ENCODE assay signal across 26 cellular contexts in genomic region chr7:156655232-156655628, GRCh38. TPM values are rescaled to one million over a fixed set of nuclear protein-coding genes. Genes with fewer than 3 reads are reported as not detected.
DNase-seq lines count a peak whose midpoint lies in the region; ATAC-seq, FAIRE-seq and TF ChIP-seq lines count a peak whose summit lies in the region.
"Had no signal": no experiment of that assay in that cellular context is flagged by ENCODE, and none has a peak within 500 bp of the region (broad histone marks: within the 10 kb centered on the region; RNA-seq: fewer than 3 reads in every experiment).

No MANE protein-coding gene starts in this region.

- no peak overlapping the region for H3K56ac ChIP-seq in H1 (replicated peaks; ENCODE audit: insufficient read length, low read depth, low read length)

- H2BK12ac ChIP-seq in H1 (ENCODE audit: low read depth, low read length) = no peak overlapping the region

- H2BK20ac ChIP-seq in H1 (ENCODE audit: low read length) = no peak overlapping the region

- TF ChIP-seq RAD21 in H1 (IDR thresholded peaks at IDR 0.05 in 1 of 2, conservative IDR thresholded peaks at IDR 0.05 in 1 of 2; ENCODE audit: low read depth in 2 of 2, low read length in 2 of 2) = no peak

- CTCF ChIA-PET in H1 (lab: Charles Lee; ENCODE audit: partially characterized antibody) = interaction anchor here (0.9 to 1.0 kb wide), 3 partner anchors 8 to 109 kb away, joined by 3 to 5 read pairs (median 3); no protein-coding TSS in a partner anchor

- ATAC-seq in GM21447 (IDR thresholded peaks at IDR 0.05; ENCODE audit: unreplicated experiment) = no peak
- ATAC-seq in HG03280 (IDR thresholded peaks at IDR 0.05; ENCODE audit: unreplicated experiment) = no peak

- H3K27ac ChIP-seq in BLaER1 (no peak overlapping the region), H1 (ENCODE audit: low read depth, low read length) (no peak overlapping the region)
- no peak overlapping the region; a peak in 1 of 22 replicates for H3K27ac ChIP-seq in BLaER1 treated with 17β-estradiol and CSF1 and Interleukin-3, amounts not matched to agents 10 nM and 100 nM

- no peak overlapping the region for H2BK120ac ChIP-seq in H1 (replicated peaks; ENCODE audit: low read depth, low read length)

- H3K18ac ChIP-seq in H1 (ENCODE audit: extremely low read depth, low read length) = no peak overlapping the region

- no peaks in the 10 kb centered on the region for H3K23me2 ChIP-seq in H1 (ENCODE audit: low read depth, low read length)

- H3K27me3 ChIP-seq in BLaER1 (no peaks in the 10 kb centered on the region), H1 (replicated peaks in 1 of 4; ENCODE audit: control insufficient read depth in 3 of 4, extremely low read depth in 1 of 4, insufficient read depth in 3 of 4, low read length in 3 of 4) (no peaks in the 10 kb centered on the region)
- H3K27me3 ChIP-seq in BLaER1 treated with 17β-estradiol and CSF1 and Interleukin-3, amounts not matched to agents 10 nM and 100 nM = no peaks in the 10 kb centered on the region
- H3K27me3 ChIP-seq: BE2C had no signal

- H4K8ac ChIP-seq in H1 (ENCODE audit: extremely low read depth, insufficient read depth, low read length) = no peak overlapping the region

- H3K9me3 ChIP-seq in BLaER1 = no peaks in the 10 kb centered on the region
- H3K9me3 ChIP-seq in BLaER1 treated with 17β-estradiol and CSF1 and Interleukin-3, amounts not matched to agents 10 nM and 100 nM (replicated peaks in 1 of 11) = no peaks in the 10 kb centered on the region
- H3K9me3 ChIP-seq in H1 (ENCODE audit: insufficient read depth in 2 of 2, low read depth in 1 of 2, low read length in 1 of 2) = 0 out of 4 replicates have a peak, but pooled peaks cover 0 to 2% of the 10 kb centered on the region in 2 experiments
- H3K9me3 ChIP-seq: BE2C had no signal

- no peak for TF ChIP-seq CTCF in H1 (IDR thresholded peaks at IDR 0.05; ENCODE audit: control extremely low read depth in 1 of 3, insufficient read depth in 1 of 3, low read depth in 1 of 3, low read length in 3 of 3)

- H3K4me2 ChIP-seq in BLaER1 (peak overlapping the region; percentile 66), H1 (ENCODE audit: insufficient read depth in 1 of 2, low read depth in 2 of 2, low read length in 2 of 2) (no peak overlapping the region)
- H3K4me2 ChIP-seq in BLaER1 treated with 17β-estradiol and CSF1 and Interleukin-3, amounts not matched to agents 10 nM and 100 nM = peak overlapping the region in 8 of 11 experiments; percentile 21 to 76 (median 58); a peak in 15 of 22 replicates

- no peak overlapping the region for H3K14ac ChIP-seq in H1 (ENCODE audit: insufficient read length)

- H4K91ac ChIP-seq in H1 (replicated peaks; ENCODE audit: insufficient read length, low read length) = no peak overlapping the region

- H3K36me3 ChIP-seq in BLaER1 (no peaks in the 10 kb centered on the region), H1 (ENCODE audit: control insufficient read depth in 2 of 4, insufficient read depth in 4 of 4, low read length in 3 of 4) (no peaks in the 10 kb centered on the region)
- no peaks in the 10 kb centered on the region for H3K36me3 ChIP-seq in BLaER1 treated with 17β-estradiol and CSF1 and Interleukin-3, amounts not matched to agents 10 nM and 100 nM
- H3K36me3 ChIP-seq: BE2C had no signal

- no peaks in the 10 kb centered on the region for H3K79me2 ChIP-seq in H1 (ENCODE audit: control insufficient read depth in 1 of 2, insufficient read depth in 2 of 2, low read length in 2 of 2)

- no peak overlapping the region for H3K23ac ChIP-seq in H1 (ENCODE audit: insufficient read length)

- no peak overlapping the region for H3K9ac ChIP-seq in BLaER1
- no peak overlapping the region for H3K9ac ChIP-seq in BLaER1 treated with 17β-estradiol and CSF1 and Interleukin-3, amounts not matched to agents 10 nM and 100 nM
- no peak overlapping the region for H3K9ac ChIP-seq in H1 (replicated peaks in 1 of 4; ENCODE audit: extremely low read depth in 1 of 4, low read depth in 3 of 4, low read length in 3 of 4)

- peak; percentile 28 for DNase-seq in Jurkat, Clone E6-1 (ENCODE audit: low read depth, low spot score)
- DNase-seq in H1 (ENCODE audit: low read depth in 1 of 2, low spot score in 2 of 2) (no peak), T1000 (lab: John Stamatoyannopoulos, UW) (no peak), mucosa of gallbladder (ENCODE audit: low spot score) (no peak)
- DNase-seq: 8988T; ACHN; BE2C; C1 segment of cervical spinal cord; CD4-positive, alpha-beta memory T cell; CD4-positive, CD25-positive, alpha-beta regulatory T cell; CD8-positive, alpha-beta memory T cell; COR-L47; DMS 273 treated with DMSO at 0.1 percent for 48 hours; DMS153; DMS53; DMS79; DND-41; EL; GDM1 had no signal

- FAIRE-seq in H1 (lab: Jason Lieb, UNC) = no peak
- FAIRE-seq: A204.1, GM12892, GM18507 had no signal

- no peak overlapping the region for H2BK5ac ChIP-seq in H1 (ENCODE audit: low read depth, low read length)

- no peak overlapping the region for H2AFZ ChIP-seq in H1 (ENCODE audit: low read length)

- WGBS in H1 (ENCODE audit: extremely low coverage in 1 of 2, insufficient coverage in 1 of 2, insufficient read length in 1 of 2, insufficient replicate concordance in 2 of 2, low coverage in 1 of 2, low lambda C conversion rate in 2 of 2, missing lambda C conversion rate in 1 of 2), 2 experiments = 87% methylated on average over 10 of the region's 10 CpGs; no CpG with 5 or more reads in 1 of the 2 experiments

- no peak for TF ChIP-seq EP300 in H1 (IDR thresholded peaks at IDR 0.05; ENCODE audit: borderline replicate concordance in 1 of 2, low read depth in 2 of 2, low read length in 2 of 2)

- H3K4me3 ChIP-seq in BLaER1 (no peak overlapping the region), H1 (ENCODE audit: extremely low read depth in 1 of 4, insufficient read depth in 2 of 4, low read depth in 3 of 4, low read length in 4 of 4) (no peak overlapping the region)
- H3K4me3 ChIP-seq in BLaER1 treated with 17β-estradiol and CSF1 and Interleukin-3, amounts not matched to agents 10 nM and 100 nM = no peak overlapping the region
- no peak overlapping the region for H3K4me3 ChIP-seq in Jurkat, Clone E6-1 (ENCODE audit: low read length)

- no peak overlapping the region for H3K4ac ChIP-seq in H1 (replicated peaks; ENCODE audit: insufficient read length, low read depth, low read length)

- no peak overlapping the region for H2BK15ac ChIP-seq in H1 (ENCODE audit: low read length)

- POLR2A ChIA-PET in H1 (lab: Charles Lee; ENCODE audit: partially characterized antibody) = interaction anchor here (3.5 kb wide), 1 partner anchor 9 kb away, joined by 15 read pairs; no protein-coding TSS in a partner anchor

- peak overlapping the region; percentile 78; the same call in 1 of the 2 replicates for H2AK5ac ChIP-seq in H1 (ENCODE audit: low read depth, low read length)

- H3K4me1 ChIP-seq in BLaER1 (peaks cover 29% of the 10 kb centered on the region), H1 (replicated peaks in 1 of 4; ENCODE audit: control insufficient read depth in 3 of 4, insufficient read depth in 4 of 4, low read length in 3 of 4) (peaks cover 0 to 3% (median 0%) of the 10 kb centered on the region in 4 experiments; a peak in 1 of 7 replicates)
- H3K4me1 ChIP-seq in BLaER1 treated with 17β-estradiol and CSF1 and Interleukin-3, amounts not matched to agents 10 nM and 100 nM = peaks cover 0 to 27% (median 22%) of the 10 kb centered on the region in 10 experiments; a peak in 16 of 20 replicates
- H3K4me1 ChIP-seq: BE2C had no signal

- H4K5ac ChIP-seq in H1 (ENCODE audit: insufficient read length, low read depth, low read length) = no peak overlapping the region

- no peaks in the 10 kb centered on the region for H3K79me1 ChIP-seq in H1 (ENCODE audit: low read depth, low read length)

- no peak for TF ChIP-seq POLR2A in H1 (IDR thresholded peaks at IDR 0.05; ENCODE audit: control extremely low read depth in 1 of 2, low read depth in 2 of 2, low read length in 2 of 2)

- H4K20me1 ChIP-seq in BLaER1 (no peaks in the 10 kb centered on the region), H1 (replicated peaks in 1 of 2; ENCODE audit: control insufficient read depth in 1 of 2, insufficient read depth in 2 of 2, low read length in 2 of 2) (no peaks in the 10 kb centered on the region)
- H4K20me1 ChIP-seq in BLaER1 treated with 17β-estradiol and CSF1 and Interleukin-3, amounts not matched to agents 10 nM and 100 nM = no peaks in the 10 kb centered on the region

TF ChIP-seq in H1, 55 proteins besides CTCF, POLR2A, EP300 and RAD21 (continues in another document):
- TF ChIP-seq POU5F1 (IDR thresholded peaks at IDR 0.05; ENCODE audit: low read depth, low read length) (no peak), BRCA1 (IDR thresholded peaks at IDR 0.05; ENCODE audit: low read depth, low read length) (no peak), MAFK (IDR thresholded peaks at IDR 0.05; ENCODE audit: low read depth, low read length) (no peak)
- TF ChIP-seq, protein P1, sequence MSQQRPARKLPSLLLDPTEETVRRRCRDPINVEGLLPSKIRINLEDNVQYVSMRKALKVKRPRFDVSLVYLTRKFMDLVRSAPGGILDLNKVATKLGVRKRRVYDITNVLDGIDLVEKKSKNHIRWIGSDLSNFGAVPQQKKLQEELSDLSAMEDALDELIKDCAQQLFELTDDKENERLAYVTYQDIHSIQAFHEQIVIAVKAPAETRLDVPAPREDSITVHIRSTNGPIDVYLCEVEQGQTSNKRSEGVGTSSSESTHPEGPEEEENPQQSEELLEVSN (IDR thresholded peaks at IDR 0.05) = no peak
- TF ChIP-seq, protein P2, sequence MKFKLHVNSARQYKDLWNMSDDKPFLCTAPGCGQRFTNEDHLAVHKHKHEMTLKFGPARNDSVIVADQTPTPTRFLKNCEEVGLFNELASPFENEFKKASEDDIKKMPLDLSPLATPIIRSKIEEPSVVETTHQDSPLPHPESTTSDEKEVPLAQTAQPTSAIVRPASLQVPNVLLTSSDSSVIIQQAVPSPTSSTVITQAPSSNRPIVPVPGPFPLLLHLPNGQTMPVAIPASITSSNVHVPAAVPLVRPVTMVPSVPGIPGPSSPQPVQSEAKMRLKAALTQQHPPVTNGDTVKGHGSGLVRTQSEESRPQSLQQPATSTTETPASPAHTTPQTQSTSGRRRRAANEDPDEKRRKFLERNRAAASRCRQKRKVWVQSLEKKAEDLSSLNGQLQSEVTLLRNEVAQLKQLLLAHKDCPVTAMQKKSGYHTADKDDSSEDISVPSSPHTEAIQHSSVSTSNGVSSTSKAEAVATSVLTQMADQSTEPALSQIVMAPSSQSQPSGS (IDR thresholded peaks at IDR 0.05; ENCODE audit: low read length) = no peak

RNA-seq across cellular contexts. Expression of gene RNF32, which starts 14.7 kb away (rescaled TPM):
- polyA plus RNA-seq in Jurkat, Clone E6-1 (2012; ENCODE audit: insufficient read depth, insufficient read length) = 8.0 TPM
- total RNA-seq in H1 (2021; fragmentation: NEBNext Ultra II Directional; extraction: Animal tissue kit (Norgen Biotek cat#: 25700)) = 0.67 and 1.2 TPM in 2 replicates
- 0.48 and 0.72 TPM in 2 replicates for polyA plus RNA-seq in H1 (2011; rRNA removed)
- 0.97 TPM for polyA plus RNA-seq in H1 (2011; cell fraction: cytosol; rRNA removed)
- polyA plus RNA-seq in H1 (2011; cell fraction: nucleus; rRNA removed) = 1.0 TPM
- polyA plus RNA-seq in H1 (2012, experiment 1 of 2) = 0.56 to 1.6 TPM (median 0.93 TPM) in 4 replicates
- polyA plus RNA-seq in H1 (2012, experiment 2 of 2) = 0.42 TPM
- polyA plus RNA-seq in H1 (2013, experiment 1 of 2) = 1.4 TPM
- polyA plus RNA-seq in H1 (2013, experiment 2 of 2) = 1.6 TPM
- 0.46 and 0.57 TPM in 2 replicates for polyA minus RNA-seq in H1 (2011; rRNA and poly(A)+ RNA removed)
- polyA minus RNA-seq in H1 (2011; cell fraction: cytosol; rRNA and poly(A)+ RNA removed) = not detected
- 1.2 TPM for polyA minus RNA-seq in H1 (2011; cell fraction: nucleus; rRNA and poly(A)+ RNA removed)
- total RNA-seq in mucosa of gallbladder = 1.8 TPM

Comparison
In these comparisons a context has a peak if more than half of its experiments do, and no peak if none do; other contexts are left out.
1. H3K4me2 ChIP-seq: peak in BLaER1 (single experiment) and BLaER1 treated with 17β-estradiol and CSF1 and Interleukin-3, amounts not matched to agents 10 nM and 100 nM (8 of 11); none in H1 (0 of 2).